Comparison of ENCODE assay signal across 16 cellular contexts in the genomic region with DNA sequence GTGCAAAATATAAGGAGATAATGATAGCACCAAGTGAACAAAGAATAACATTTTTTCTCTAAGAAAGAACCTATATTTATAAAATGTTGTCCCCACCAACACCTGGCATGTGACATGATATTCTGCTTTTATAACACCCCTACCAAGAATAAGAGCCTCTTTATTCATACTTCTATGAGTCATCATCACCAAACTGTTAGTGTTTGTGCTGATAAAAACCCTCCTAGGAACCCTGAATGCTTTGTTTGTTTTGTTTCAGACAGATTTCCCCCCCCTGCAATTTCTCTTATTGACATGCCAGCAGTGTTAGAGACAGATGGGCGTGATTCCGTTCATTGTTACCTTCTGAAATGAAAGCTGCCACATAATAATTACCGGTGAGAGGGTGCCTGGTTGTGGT.
DNase-seq lines count a peak whose midpoint lies in the region; ATAC-seq and TF ChIP-seq lines count a peak whose summit lies in the region.
"Had no signal": no experiment of that assay in that cellular context is flagged by ENCODE, and none has a peak within 500 bp of the region (broad histone marks: within the 10 kb centered on the region; RNA-seq: fewer than 3 reads in every experiment).

No MANE protein-coding gene starts in this region.

- H3K4me1 ChIP-seq in body of pancreas: no peaks in the 10 kb centered on the region
- H3K4me1 ChIP-seq: A549 had no signal

- peak; percentile 0 to 9 for DNase-seq in SHP77 (lab: John Stamatoyannopoulos, UW)
- DNase-seq in SHP77 treated with DMSO at 0.1 percent for 48 hours (lab: John Stamatoyannopoulos, UW): no peak
- peak in 1 of 4 donors; percentile 9 for DNase-seq in body of pancreas
- peak; percentile 18 to 77 for DNase-seq in hippocampal formation (lab: John Stamatoyannopoulos, UW)
- no peak for DNase-seq in SK-N-DZ (ENCODE audit: low spot score)
- DNase-seq in NCI-H2196 (lab: John Stamatoyannopoulos, UW; ENCODE audit: unreplicated experiment): no peak
- DNase-seq in NCI-H526 treated with DMSO at 0.1 percent for 48 hours (lab: John Stamatoyannopoulos, UW): no peak
- DNase-seq: activated CD4-positive, alpha-beta T cell treated with anti-CD3 and anti-CD28 coated beads for 4 hours; activated naive CD8-positive, alpha-beta T cell treated with anti-CD3 and anti-CD28 coated beads, Interleukin-2, amount 10 ng/mL, durations not matched to agents 7 days and 5 days; cortex of kidney; GF-D8; PC-9; stimulated activated naive CD8-positive, alpha-beta T cell treated with anti-CD3 and anti-CD28 coated beads, Interleukin-15, Interleukin-2, amounts not matched to agents 100 U/mL and 50 U/mL, for 24 hours had no signal

- no peak overlapping the region for H3K4me3 ChIP-seq in body of pancreas
- H3K4me3 ChIP-seq: A549, PC-9 had no signal

- WGBS in body of pancreas, 2 donors: 0 to 18% methylated on average over 3 of the region's 3 CpGs

- intact Hi-C loops in body of pancreas (cut with DNase I): no loop called here

- peak overlapping the region in 1 of 4 donors; percentile 46 for H3K27ac ChIP-seq in body of pancreas
- peak overlapping the region; percentile 83 for H3K27ac ChIP-seq in temporal lobe (ENCODE audit: low read depth, low read length)
- H3K27ac ChIP-seq: A549, neutrophil, PC-9 had no signal

- ATAC-seq in body of pancreas: peak; percentile 83
- ATAC-seq: A549; stimulated activated naive CD8-positive, alpha-beta T cell treated with anti-CD3 and anti-CD28 coated beads, Interleukin-15, Interleukin-2, amounts not matched to agents 100 U/mL and 50 U/mL, for 24 hours had no signal

- no peaks in the 10 kb centered on the region for H3K27me3 ChIP-seq in body of pancreas
- H3K27me3 ChIP-seq: neutrophil had no signal

- H3K9me3 ChIP-seq in body of pancreas: no peaks in the 10 kb centered on the region
- H3K9me3 ChIP-seq: A549, neutrophil had no signal

- H3K36me3 ChIP-seq in body of pancreas (replicated peaks in 1 of 2; ENCODE audit: insufficient read depth in 1 of 2, low read depth in 2 of 2): no peaks in the 10 kb centered on the region
- H3K36me3 ChIP-seq: neutrophil had no signal

- no peak for TF ChIP-seq POLR2A in body of pancreas (IDR thresholded peaks at IDR 0.05)

- TF ChIP-seq CTCF in body of pancreas (IDR thresholded peaks at IDR 0.05): no peak

Comparison
In these comparisons a context has a peak if more than half of its experiments do, and no peak if none do; other contexts are left out.
1. DNase-seq: peak in SHP77 (2 of 2) and hippocampal formation (2 of 2); none in SHP77 treated with DMSO at 0.1 percent for 48 hours (single experiment), SK-N-DZ (single experiment), NCI-H2196 (single experiment) and NCI-H526 treated with DMSO at 0.1 percent for 48 hours (single experiment).